8 cellular contexts compared by ENCODE assay signal in genomic region chr11:22666320-22666699, GRCh38. TPM values are rescaled to one million over a fixed set of nuclear protein-coding genes. Genes with fewer than 3 reads are reported as not detected.
DNase-seq lines count a peak whose midpoint lies in the region; ATAC-seq and TF ChIP-seq lines count a peak whose summit lies in the region.

GAS2 (plus strand) TSS chr11:22666611; CDS start chr11:22674870, 8,259 bp downstream.

- peak within 1 kb of the TSS; percentile 21 for H3K4me3 ChIP-seq in AG04449 (ENCODE audit: low read depth, low read length)
- H3K4me3 ChIP-seq in heart right ventricle, result peak within 1 kb of the TSS; percentile 41 to 61 (median 54)
- peak within 1 kb of the TSS; percentile 3 to 45 (median 20) for H3K4me3 ChIP-seq in skin epidermis
- H3K4me3 ChIP-seq in uterus, result no peak within 1 kb of the TSS

- peak; percentile 14 for ATAC-seq in GM21447 (IDR thresholded peaks at IDR 0.05; ENCODE audit: unreplicated experiment)
- peak; percentile 31 to 61 (median 47) for ATAC-seq in heart right ventricle

- TF ChIP-seq CTCF in AG04449 (IDR thresholded peaks at IDR 0.05; ENCODE audit: insufficient read depth, low read length, missing control alignments) (no peak), heart right ventricle (IDR thresholded peaks at IDR 0.05) (no peak), uterus (IDR thresholded peaks at IDR 0.05) (no peak)

- CTCF ChIA-PET in AG04449 (lab: Yijun Ruan, JAX), result interaction anchor here (1.1 kb wide), 1 partner anchor 42 kb away, joined by 3 read pairs; no protein-coding TSS in a partner anchor

- H3K36me3 ChIP-seq in heart right ventricle (no peaks in the 10 kb centered on the region), uterus (no peaks in the 10 kb centered on the region)

- POLR2A ChIA-PET in AG04449 (lab: Yijun Ruan, JAX), result no interaction called here

- no peak for TF ChIP-seq POLR2A in uterus (IDR thresholded peaks at IDR 0.05)

- H3K27ac ChIP-seq in heart right ventricle (peak within 1 kb of the TSS; percentile 53 to 88 (median 83)), skin epidermis (peak within 1 kb of the TSS in 3 of 21 experiments; percentile 28 to 61 (median 55)), uterus (no peak within 1 kb of the TSS)

- no peaks in the 10 kb centered on the region for H3K9me3 ChIP-seq in heart right ventricle
- no peaks in the 10 kb centered on the region for H3K9me3 ChIP-seq in uterus

- DNase-seq in AG04449 (ENCODE audit: low read depth, low spot score) (no peak), NCI-H2171 treated with DMSO at 0.1 percent for 48 hours (lab: John Stamatoyannopoulos, UW) (peak; percentile 93), heart right ventricle (peak; percentile 11 to 17), HuH-7 (ENCODE audit: low spot score) (no peak), uterus (no peak), CD1c-positive myeloid dendritic cell (ENCODE audit: extremely low spot score) (no peak)

- H3K4me1 ChIP-seq in heart right ventricle, result peaks cover 0 to 18% (median 0%) of the 10 kb centered on the region in 9 donors
- no peaks in the 10 kb centered on the region for H3K4me1 ChIP-seq in uterus

- peaks cover 0 to 59% (median 0%) of the 10 kb centered on the region in 7 donors for H3K27me3 ChIP-seq in heart right ventricle
- no peaks in the 10 kb centered on the region for H3K27me3 ChIP-seq in uterus

- WGBS in heart right ventricle, 2 donors, result 1 to 6% methylated on average over 8 of the region's 8 CpGs

- intact Hi-C loops in heart right ventricle (cut with DNase I), result loop anchor here in 3 of 10 donors (2.0 to 5.0 kb wide), 4 partner anchors 61 to 329 kb away; partner anchors contain the start of gene SLC17A6 (in 1 of the 3)
- intact Hi-C loops in uterus (cut with DNase I; ENCODE audit: low total_unique reads), result no loop called here

RNA-seq across cellular contexts. Expression of gene GAS2, which starts in this region (rescaled TPM):
- total RNA-seq in heart right ventricle (10 to 100 TPM in 8 of 10 donors, 1 to 10 TPM in 2; 7.4 to 21.7 (median 14.1) TPM), uterus (10 to 100 TPM in 1 of 4 donors, 1 to 10 TPM in 1, under 1 TPM in 1, not detected in 1; 0.77 to 21.5 (median 5.1) TPM)
- polyA plus RNA-seq in heart right ventricle, result 1 to 10 TPM; 1.5 to 6.9 TPM

Comparison
In these comparisons a context has a peak if more than half of its experiments do, and no peak if none do; other contexts are left out.
1. DNase-seq: peak in NCI-H2171 treated with DMSO at 0.1 percent for 48 hours (single experiment) and heart right ventricle (2 of 2); none in AG04449 (single experiment), HuH-7 (single experiment), uterus (0 of 2) and CD1c-positive myeloid dendritic cell (single experiment).
2. H3K4me3 ChIP-seq: peak in AG04449 (single experiment), heart right ventricle (10 of 10) and skin epidermis (7 of 7); none in uterus (0 of 2).
3. H3K27ac ChIP-seq: peak in heart right ventricle (10 of 10); none in uterus (0 of 2).